18 cellular contexts compared by ENCODE assay signal in genomic region chr9:120761011-120761410, GRCh38.
"Had no signal": no experiment of that assay in that cellular context is flagged by ENCODE, and none has a peak within 500 bp of the region (broad histone marks: within the 10 kb centered on the region; RNA-seq: fewer than 3 reads in every experiment).

No MANE protein-coding gene starts in this region.

- H3K27me3 ChIP-seq: gastroesophageal sphincter, heart right ventricle, thyroid gland had no signal

- H3K4me3 Mint-ChIP-seq: naive thymus-derived CD8-positive, alpha-beta T cell; stimulated activated naive B cell treated with anti-CD40 and anti-IgM and Interleukin-4, amounts not matched to agents 10 μg/mL and 1 μg/mL and 100 μg/mL, for 72 hours had no signal

- H3K27ac ChIP-seq: gastroesophageal sphincter, heart right ventricle, thyroid gland had no signal

- H3K27ac Mint-ChIP-seq: stimulated activated naive B cell treated with anti-CD40 and anti-IgM and Interleukin-4, amounts not matched to agents 10 μg/mL and 1 μg/mL and 100 μg/mL, for 72 hours had no signal

- H3K4me3 ChIP-seq: gastroesophageal sphincter, heart right ventricle, mucosa of descending colon, skin epidermis, thyroid gland had no signal

- H3K27me3 Mint-ChIP-seq: naive thymus-derived CD8-positive, alpha-beta T cell; stimulated activated naive B cell treated with anti-CD40 and anti-IgM and Interleukin-4, amounts not matched to agents 10 μg/mL and 1 μg/mL and 100 μg/mL, for 72 hours had no signal

- DNase-seq: activated effector memory CD4-positive, alpha-beta T cell treated with Interleukin-2 at 50 U/mL for 16 hours; amniotic stem cell; heart right ventricle; islet precursor cell; mucosa of descending colon; naive thymus-derived CD8-positive, alpha-beta T cell; stimulated activated CD4-positive, alpha-beta T cell treated with anti-CD3 and anti-CD28 coated beads, Interleukin-15, amount 100 ng/mL, for 24 hours; stimulated activated CD4-positive, alpha-beta T cell treated with anti-CD3 and anti-CD28 coated beads, Interleukin-4, amount 100 ng/mL, for 1 hour; stimulated activated naive B cell treated with anti-CD40 and anti-IgM and Interleukin-4, amounts not matched to agents 10 μg/mL and 1 μg/mL and 100 μg/mL, for 72 hours; T-helper 1 cell; T1000; thyroid gland had no signal

- H3K9me3 Mint-ChIP-seq: activated naive CD4-positive, alpha-beta T cell treated with anti-CD3 and anti-CD28 coated beads, Interleukin-2, amount 50 U/mL, for 72 hours; naive thymus-derived CD8-positive, alpha-beta T cell; stimulated activated naive B cell treated with anti-CD40 and anti-IgM and Interleukin-4, amounts not matched to agents 10 μg/mL and 1 μg/mL and 100 μg/mL, for 72 hours had no signal

- FAIRE-seq: urothelium cell line had no signal

- ATAC-seq: activated CD4-positive, CD25-positive, alpha-beta regulatory T cell treated with anti-CD3 and anti-CD28 coated beads, Interleukin-2, amount 50 U/mL, for 24 hours; activated naive CD4-positive, alpha-beta T cell treated with anti-CD3 and anti-CD28 coated beads, Interleukin-2, amount 50 U/mL, for 72 hours; gastroesophageal sphincter; heart right ventricle; left lobe of liver; mucosa of descending colon; naive thymus-derived CD8-positive, alpha-beta T cell; stimulated activated naive B cell treated with anti-CD40 and anti-IgM and Interleukin-4, amounts not matched to agents 10 μg/mL and 1 μg/mL and 100 μg/mL, for 72 hours had no signal

- H3K9me3 ChIP-seq: gastroesophageal sphincter, heart right ventricle, mucosa of descending colon, thyroid gland had no signal
